In genomic region chr4:88225216-88226107, GRCh38 we compare ENCODE assay signal across 25 cellular contexts. TPM values are rescaled to one million over a fixed set of nuclear protein-coding genes. Genes with fewer than 3 reads are reported as not detected.
DNase-seq lines count a peak whose midpoint lies in the region; ATAC-seq and TF ChIP-seq lines count a peak whose summit lies in the region.
"Had no signal": no experiment of that assay in that cellular context is flagged by ENCODE, and none has a peak within 500 bp of the region (broad histone marks: within the 10 kb centered on the region; RNA-seq: fewer than 3 reads in every experiment).

No MANE protein-coding gene starts in this region.

- no peak overlapping the region for H3K4me2 ChIP-seq in GM23338
- H3K4me2 ChIP-seq: PC-9 had no signal

- no peaks in the 10 kb centered on the region for H4K20me1 ChIP-seq in GM23338 (replicated peaks; ENCODE audit: insufficient read depth)

- no peaks in the 10 kb centered on the region for H3K36me3 Mint-ChIP-seq in activated CD4-positive, alpha-beta T cell treated with anti-CD3 and anti-CD28 coated beads for 36 hours (ENCODE audit: low read depth)
- no peaks in the 10 kb centered on the region for H3K36me3 Mint-ChIP-seq in activated CD4-positive, alpha-beta T cell treated with anti-CD3 and anti-CD28 coated beads, Interleukin-2, amount 10 ng/mL, durations not matched to agents 7 days and 5 days (ENCODE audit: low read depth)
- peaks cover 5% of the 10 kb centered on the region; the same call in 1 of the 3 replicates for H3K36me3 Mint-ChIP-seq in GM23338 (ENCODE audit: low read depth)
- H3K36me3 Mint-ChIP-seq: activated naive CD4-positive, alpha-beta T cell treated with anti-CD3 and anti-CD28 coated beads, Interleukin-2, amount 50 U/mL, for 24 hours; natural killer cell had no signal

- no peaks in the 10 kb centered on the region for H3K27me3 Mint-ChIP-seq in activated CD4-positive, alpha-beta T cell treated with anti-CD3 and anti-CD28 coated beads for 36 hours
- H3K27me3 Mint-ChIP-seq in activated CD4-positive, alpha-beta T cell treated with anti-CD3 and anti-CD28 coated beads, Interleukin-2, amount 10 ng/mL, durations not matched to agents 7 days and 5 days = no peaks in the 10 kb centered on the region
- no peaks in the 10 kb centered on the region for H3K27me3 Mint-ChIP-seq in GM23338 (ENCODE audit: insufficient read depth, low read depth, poor library complexity)
- H3K27me3 Mint-ChIP-seq: activated naive CD4-positive, alpha-beta T cell treated with anti-CD3 and anti-CD28 coated beads, Interleukin-2, amount 50 U/mL, for 24 hours; activated T-cell treated with anti-CD3 and anti-CD28 coated beads, Interleukin-2, amount 50 U/mL, for 24 hours; dendritic cell treated with granulocyte-macrophage colony-stimulating factor and Interleukin-4, amounts not matched to agents 40 ng/mL and 50 ng/mL, for 4 days had no signal

- TF ChIP-seq CTCF in GM23338 (conservative IDR thresholded peaks at IDR 0.05; ENCODE audit: low read depth in 2 of 2) (no peak), brain microvascular endothelial cell (IDR thresholded peaks at IDR 0.05; ENCODE audit: low read depth, low read length, missing control alignments) (no peak), left lung (IDR thresholded peaks at IDR 0.05) (no peak)

- H3K27me3 ChIP-seq in GM23338 (ENCODE audit: insufficient read depth) = no peaks in the 10 kb centered on the region
- no peaks in the 10 kb centered on the region for H3K27me3 ChIP-seq in brain microvascular endothelial cell (replicated peaks)
- no peaks in the 10 kb centered on the region for H3K27me3 ChIP-seq in left lung
- H3K27me3 ChIP-seq: SJCRH30, testis had no signal

- POLR2A ChIA-PET in activated CD4-positive, alpha-beta T cell treated with anti-CD3 and anti-CD28 coated beads for 36 hours (lab: Charles Lee) = no interaction called here
- POLR2A ChIA-PET in activated CD4-positive, alpha-beta T cell treated with anti-CD3 and anti-CD28 coated beads, Interleukin-2, amount 10 ng/mL, durations not matched to agents 7 days and 5 days (lab: Charles Lee) = no interaction called here

- H3K9me2 ChIP-seq in GM23338 (ENCODE audit: insufficient read depth) = peaks cover 5% of the 10 kb centered on the region; the same call in 1 of the 2 replicates

- H3K27ac Mint-ChIP-seq in activated CD4-positive, alpha-beta T cell treated with anti-CD3 and anti-CD28 coated beads for 36 hours = no peak overlapping the region
- H3K27ac Mint-ChIP-seq in activated CD4-positive, alpha-beta T cell treated with anti-CD3 and anti-CD28 coated beads, Interleukin-2, amount 10 ng/mL, durations not matched to agents 7 days and 5 days = no peak overlapping the region
- no peak overlapping the region for H3K27ac Mint-ChIP-seq in GM23338
- H3K27ac Mint-ChIP-seq: activated CD4-positive, alpha-beta memory T cell treated with anti-CD3 and anti-CD28 coated beads, Interleukin-2, amount 10 ng/mL, durations not matched to agents 7 days and 5 days; activated naive CD4-positive, alpha-beta T cell treated with anti-CD3 and anti-CD28 coated beads, Interleukin-2, amount 50 U/mL, for 24 hours; activated T-cell treated with anti-CD3 and anti-CD28 coated beads, Interleukin-2, amount 50 U/mL, for 24 hours; dendritic cell treated with granulocyte-macrophage colony-stimulating factor and Interleukin-4, amounts not matched to agents 40 ng/mL and 50 ng/mL, for 4 days; HFFc6; natural killer cell had no signal

- H3K36me3 ChIP-seq in GM23338 (ENCODE audit: insufficient read depth) (no peaks in the 10 kb centered on the region), brain microvascular endothelial cell (replicated peaks) (no peaks in the 10 kb centered on the region), left lung (no peaks in the 10 kb centered on the region)
- H3K36me3 ChIP-seq: SJCRH30 had no signal

- H2AFZ ChIP-seq in GM23338 = peak overlapping the region; percentile 56
- H2AFZ ChIP-seq: parathyroid adenoma, PC-9 had no signal

- in situ Hi-C loops in brain microvascular endothelial cell (cut with HindIII; ENCODE audit: low pct_ligation_motif_present, low sequenced_read_pairs) = no loop called here

- CTCF ChIA-PET in activated CD4-positive, alpha-beta T cell treated with anti-CD3 and anti-CD28 coated beads for 36 hours (lab: Charles Lee) = interaction anchor here (1.2 kb wide), 1 partner anchor 290 kb away, joined by 5 read pairs; no protein-coding TSS in a partner anchor
- CTCF ChIA-PET in activated CD4-positive, alpha-beta T cell treated with anti-CD3 and anti-CD28 coated beads, Interleukin-2, amount 10 ng/mL, durations not matched to agents 7 days and 5 days (lab: Charles Lee) = interaction anchor here (0.6 to 1.4 kb wide), 2 partner anchors 30 to 98 kb away, joined by 3 read pairs; no protein-coding TSS in a partner anchor

- H3K27ac ChIP-seq in GM23338 (ENCODE audit: low read depth) (no peak overlapping the region), brain microvascular endothelial cell (peak overlapping the region; percentile 7), left lung (no peak overlapping the region)
- H3K27ac ChIP-seq: HL-60, parathyroid adenoma, PC-9, SJCRH30, testis, VCaP had no signal

- H3K4me3 Mint-ChIP-seq in activated CD4-positive, alpha-beta T cell treated with anti-CD3 and anti-CD28 coated beads for 36 hours = no peak overlapping the region
- no peak overlapping the region for H3K4me3 Mint-ChIP-seq in activated CD4-positive, alpha-beta T cell treated with anti-CD3 and anti-CD28 coated beads, Interleukin-2, amount 10 ng/mL, durations not matched to agents 7 days and 5 days
- H3K4me3 Mint-ChIP-seq in GM23338 = no peak overlapping the region
- H3K4me3 Mint-ChIP-seq: activated CD4-positive, alpha-beta memory T cell treated with anti-CD3 and anti-CD28 coated beads, Interleukin-2, amount 10 ng/mL, durations not matched to agents 7 days and 5 days; activated naive CD4-positive, alpha-beta T cell treated with anti-CD3 and anti-CD28 coated beads, Interleukin-2, amount 50 U/mL, for 24 hours; activated T-cell treated with anti-CD3 and anti-CD28 coated beads, Interleukin-2, amount 50 U/mL, for 24 hours; dendritic cell treated with granulocyte-macrophage colony-stimulating factor and Interleukin-4, amounts not matched to agents 40 ng/mL and 50 ng/mL, for 4 days; HFFc6; natural killer cell had no signal

- H3F3A ChIP-seq in GM23338 (replicated peaks; ENCODE audit: low read depth) = no peaks in the 10 kb centered on the region

- H3K4me1 ChIP-seq in GM23338 (ENCODE audit: insufficient read depth) (no peaks in the 10 kb centered on the region), left lung (no peaks in the 10 kb centered on the region)
- H3K4me1 ChIP-seq: parathyroid adenoma, SJCRH30 had no signal

- H3K9me3 ChIP-seq in left lung = peaks cover 0 to 2% of the 10 kb centered on the region in 2 donors
- H3K9me3 ChIP-seq: SJCRH30, testis had no signal

- peak; percentile 12 for DNase-seq in activated CD4-positive, alpha-beta T cell treated with anti-CD3 and anti-CD28 coated beads for 36 hours
- no peak for DNase-seq in activated CD4-positive, alpha-beta T cell treated with anti-CD3 and anti-CD28 coated beads, Interleukin-2, amount 10 ng/mL, durations not matched to agents 7 days and 5 days
- DNase-seq in GM23338 (ENCODE audit: low spot score) (no peak), brain microvascular endothelial cell (peak; percentile 60), left lung (no peak), nucleus accumbens (lab: John Stamatoyannopoulos, UW) (no peak), DMS79 treated with DMSO at 0.1 percent for 48 hours (lab: John Stamatoyannopoulos, UW) (no peak), NCI-H748 treated with DMSO at 0.1 percent for 48 hours (lab: John Stamatoyannopoulos, UW) (no peak)
- DNase-seq: activated CD4-positive, alpha-beta memory T cell treated with anti-CD3 and anti-CD28 coated beads, Interleukin-2, amount 10 ng/mL, durations not matched to agents 7 days and 5 days; activated T-cell treated with anti-CD3 and anti-CD28 coated beads, Interleukin-2, amount 50 U/mL, for 24 hours; GDM1; HFFc6; natural killer cell; NCI-H1694 treated with DMSO at 0.1 percent for 48 hours; NCI-H2227 treated with DMSO at 0.1 percent for 48 hours; NCI-H82; PC-9; SJCRH30; T-helper 2 cell; testis had no signal

- H3K4me1 Mint-ChIP-seq in activated CD4-positive, alpha-beta T cell treated with anti-CD3 and anti-CD28 coated beads for 36 hours = peaks cover 10% of the 10 kb centered on the region
- peaks cover 10% of the 10 kb centered on the region for H3K4me1 Mint-ChIP-seq in activated CD4-positive, alpha-beta T cell treated with anti-CD3 and anti-CD28 coated beads, Interleukin-2, amount 10 ng/mL, durations not matched to agents 7 days and 5 days
- H3K4me1 Mint-ChIP-seq in GM23338 = no peaks in the 10 kb centered on the region; the same call in 2 of the 3 replicates
- H3K4me1 Mint-ChIP-seq: natural killer cell had no signal

- H3K9me3 Mint-ChIP-seq in activated CD4-positive, alpha-beta T cell treated with anti-CD3 and anti-CD28 coated beads for 36 hours (ENCODE audit: low read depth) = peaks cover 3% of the 10 kb centered on the region
- peaks cover 19% of the 10 kb centered on the region for H3K9me3 Mint-ChIP-seq in activated CD4-positive, alpha-beta T cell treated with anti-CD3 and anti-CD28 coated beads, Interleukin-2, amount 10 ng/mL, durations not matched to agents 7 days and 5 days
- peaks cover 6% of the 10 kb centered on the region; the same call in 2 of the 3 replicates for H3K9me3 Mint-ChIP-seq in GM23338
- H3K9me3 Mint-ChIP-seq: activated naive CD4-positive, alpha-beta T cell treated with anti-CD3 and anti-CD28 coated beads, Interleukin-2, amount 50 U/mL, for 24 hours; natural killer cell had no signal

- ATAC-seq in activated CD4-positive, alpha-beta T cell treated with anti-CD3 and anti-CD28 coated beads for 36 hours = peak; percentile 88
- ATAC-seq in GM23338 (no peak), left lung (peak; percentile 27)

- intact Hi-C loops in activated CD4-positive, alpha-beta T cell treated with anti-CD3 and anti-CD28 coated beads for 36 hours (cut with DNase I, micrococcal nuclease) = loop anchor here in 1 of 2 experiments (5.0 kb wide), 1 partner anchor 57 kb away; the partner anchor contains the start of gene PPM1K
- intact Hi-C loops in left lung (cut with DNase I) = no loop called here

- H3K4me3 ChIP-seq in GM23338 = no peak overlapping the region
- no peak overlapping the region for H3K4me3 ChIP-seq in brain microvascular endothelial cell (ENCODE audit: low read depth, low read length)
- H3K4me3 ChIP-seq in left lung = no peak overlapping the region
- H3K4me3 ChIP-seq: PC-9, SJCRH30, testis had no signal

- no peaks in the 10 kb centered on the region for H3K79me2 ChIP-seq in GM23338 (replicated peaks; ENCODE audit: insufficient read depth)
- H3K79me2 ChIP-seq: parathyroid adenoma had no signal

TF ChIP-seq in GM23338, 12 proteins besides CTCF, POLR2A, EP300 and RAD21 (continues in another document):
- TF ChIP-seq EZH2phosphoT487 (IDR thresholded peaks at IDR 0.05; ENCODE audit: unreplicated experiment) (no peak), NANOG (IDR thresholded peaks at IDR 0.05; ENCODE audit: borderline replicate concordance) (no peak)

RNA-seq across cellular contexts. Expression of gene PPM1K, which starts 58.9 kb away (rescaled TPM):
- 10 to 100 TPM; 44.2 to 53.4 TPM for total RNA-seq in activated CD4-positive, alpha-beta T cell treated with anti-CD3 and anti-CD28 coated beads for 36 hours
- 10 to 100 TPM; 58.4 to 68.5 TPM for total RNA-seq in activated CD4-positive, alpha-beta T cell treated with anti-CD3 and anti-CD28 coated beads, Interleukin-2, amount 10 ng/mL, durations not matched to agents 7 days and 5 days
- 11.7 and 12.0 TPM in 2 replicates for total RNA-seq in GM23338 (2014; rRNA removed; shearing (Covaris generic))
- polyA plus RNA-seq in GM23338 (2016; fragmentation: Nextera tagmentation; extraction: Ambion mirVana) = 9.1 and 11.1 TPM in 2 replicates
- 10 to 100 TPM; 19.1 to 23.2 TPM for total RNA-seq in left lung

Comparison
In these comparisons a context has a peak if more than half of its experiments do, and no peak if none do; other contexts are left out.
1. DNase-seq: peak in activated CD4-positive, alpha-beta T cell treated with anti-CD3 and anti-CD28 coated beads for 36 hours (single experiment) and brain microvascular endothelial cell (single experiment); none in activated CD4-positive, alpha-beta T cell treated with anti-CD3 and anti-CD28 coated beads, Interleukin-2, amount 10 ng/mL, durations not matched to agents 7 days and 5 days (single experiment), GM23338 (single experiment), left lung (0 of 2), nucleus accumbens (0 of 56), DMS79 treated with DMSO at 0.1 percent for 48 hours (single experiment) and NCI-H748 treated with DMSO at 0.1 percent for 48 hours (single experiment).